ENCODE assay signal across 8 cellular contexts in the genomic region with DNA sequence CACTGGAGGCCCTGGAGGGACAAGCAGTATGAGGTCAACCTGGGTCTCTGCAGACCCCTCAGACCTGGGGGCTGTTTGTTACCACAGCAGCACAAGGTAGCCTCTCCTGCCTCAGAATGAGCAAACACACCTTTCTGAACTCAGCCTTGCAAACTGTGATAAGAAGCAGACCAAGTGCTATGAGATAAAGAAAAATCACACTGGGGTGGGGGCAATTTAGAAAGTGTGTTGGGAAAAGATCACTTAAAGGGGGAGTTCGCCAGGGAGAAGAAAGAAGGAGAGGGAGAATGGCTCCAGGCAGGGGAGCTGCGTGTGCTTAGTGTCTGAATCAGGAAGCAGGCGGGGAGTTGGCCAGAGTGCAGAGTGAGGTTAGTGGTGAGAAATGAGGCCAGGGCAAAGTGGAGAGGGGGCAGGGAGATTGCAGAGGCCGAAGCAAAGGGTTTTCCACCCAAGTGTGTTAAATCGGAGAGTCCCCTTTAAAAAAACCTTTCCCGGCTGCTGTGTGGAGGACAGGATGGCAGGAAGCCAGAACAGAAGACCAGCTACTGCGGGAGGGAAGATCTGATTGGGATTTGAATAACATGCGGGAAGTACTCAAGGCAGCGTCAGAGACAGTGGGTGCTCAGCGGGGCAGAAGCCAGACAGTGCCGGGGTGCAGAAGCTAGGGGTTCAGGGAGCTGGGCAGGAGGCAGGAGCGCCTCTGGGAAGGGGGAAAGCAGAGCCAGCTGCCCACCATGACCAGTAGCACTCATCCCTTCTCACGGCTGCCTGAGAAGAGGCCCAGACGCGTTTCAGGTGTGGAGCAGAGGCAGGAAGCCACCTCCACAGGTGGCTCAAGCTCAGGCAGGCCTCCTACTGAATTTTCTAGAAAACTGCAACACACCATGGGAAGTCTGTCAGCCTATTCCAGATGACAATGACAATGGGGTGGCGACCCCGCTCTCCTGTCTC. TPM values are rescaled to one million over a fixed set of nuclear protein-coding genes. Genes with fewer than 3 reads are reported as not detected.
DNase-seq lines count a peak whose midpoint lies in the region; ATAC-seq and TF ChIP-seq lines count a peak whose summit lies in the region.

No MANE protein-coding gene starts in this region.

- CTCF ChIA-PET in activated CD4-positive, alpha-beta memory T cell treated with anti-CD3 and anti-CD28 coated beads, Interleukin-2, amount 10 ng/mL, durations not matched to agents 7 days and 5 days (lab: Charles Lee), result interaction anchor here (0.8 to 5.7 kb wide), 3 partner anchors 8 to 41 kb away, joined by 4 to 26 read pairs (median 6); no protein-coding TSS in a partner anchor

- POLR2A ChIA-PET in activated CD4-positive, alpha-beta memory T cell treated with anti-CD3 and anti-CD28 coated beads, Interleukin-2, amount 10 ng/mL, durations not matched to agents 7 days and 5 days (lab: Charles Lee), result interaction anchor here (0.8 to 2.4 kb wide), 11 partner anchors 8 to 332 kb away, joined by 3 to 15 read pairs (median 4); partner anchors contain the start of genes ADA, FITM2 and SERINC3

- no peak for TF ChIP-seq POLR2A in esophagus squamous epithelium (IDR thresholded peaks at IDR 0.05)

- peak overlapping the region; percentile 75 to 89 for H3K4me3 Mint-ChIP-seq in CD14-positive monocyte
- H3K4me3 Mint-ChIP-seq in activated CD4-positive, alpha-beta memory T cell treated with anti-CD3 and anti-CD28 coated beads, Interleukin-2, amount 10 ng/mL, durations not matched to agents 7 days and 5 days, result peak overlapping the region; percentile 37

- H3K4me1 ChIP-seq in esophagus squamous epithelium (peaks cover 30 to 65% (median 64%) of the 10 kb centered on the region in 3 donors), urinary bladder (ENCODE audit: insufficient read depth) (no peaks in the 10 kb centered on the region)

- H3K36me3 ChIP-seq in esophagus squamous epithelium, result no peaks in the 10 kb centered on the region
- H3K36me3 ChIP-seq in urinary bladder (ENCODE audit: insufficient read depth), result no peaks in the 10 kb centered on the region

- WGBS in esophagus squamous epithelium, 2 donors, result 13 to 15% methylated on average over 14 to 17 of the region's 17 CpGs
- 24% methylated on average over 17 of the region's 17 CpGs for WGBS in urinary bladder

- H3K9me3 ChIP-seq in esophagus squamous epithelium, result no peaks in the 10 kb centered on the region

- intact Hi-C loops in CD14-positive monocyte (cut with micrococcal nuclease), result loop anchor here in 1 of 2 donors (10.0 kb wide), 1 partner anchor 322 kb away; the partner anchor contains the start of genes STK4 and TOMM34
- intact Hi-C loops in esophagus squamous epithelium (cut with DNase I), result no loop called here

- H3K27ac ChIP-seq in esophagus squamous epithelium, result peak overlapping the region; percentile 76 to 91 (median 83)
- H3K27ac ChIP-seq in urinary bladder (ENCODE audit: low read depth), result peak overlapping the region; percentile 24

- H3K27ac Mint-ChIP-seq in CD14-positive monocyte, result peak overlapping the region; percentile 77 to 94 (median 89)
- H3K27ac Mint-ChIP-seq in activated CD4-positive, alpha-beta memory T cell treated with anti-CD3 and anti-CD28 coated beads, Interleukin-2, amount 10 ng/mL, durations not matched to agents 7 days and 5 days, result peak overlapping the region; percentile 93

- H3K9me3 Mint-ChIP-seq in CD14-positive monocyte, result peaks cover 0 to 8% (median 5%) of the 10 kb centered on the region in 7 donors
- peaks cover 5% of the 10 kb centered on the region for H3K9me3 Mint-ChIP-seq in activated CD4-positive, alpha-beta memory T cell treated with anti-CD3 and anti-CD28 coated beads, Interleukin-2, amount 10 ng/mL, durations not matched to agents 7 days and 5 days

- H3K27me3 Mint-ChIP-seq in CD14-positive monocyte (ENCODE audit: low read depth in 3 of 3), result peaks cover 1 to 5% (median 4%) of the 10 kb centered on the region in 3 donors
- H3K27me3 Mint-ChIP-seq in activated CD4-positive, alpha-beta memory T cell treated with anti-CD3 and anti-CD28 coated beads, Interleukin-2, amount 10 ng/mL, durations not matched to agents 7 days and 5 days, result no peaks in the 10 kb centered on the region

- no peaks in the 10 kb centered on the region for H3K27me3 ChIP-seq in esophagus squamous epithelium

- DNase-seq in CD14-positive monocyte (ENCODE audit: low spot score) (peak; percentile 67), GM20000 (ENCODE audit: low spot score) (peak; percentile 73), NCI-H2171 treated with DMSO at 0.1 percent for 48 hours (lab: John Stamatoyannopoulos, UW) (peak; percentile 68), esophagus squamous epithelium (lab: John Stamatoyannopoulos, UW) (no peak), myocyte (ENCODE audit: low read depth) (peak; percentile 77)
- DNase-seq in activated CD4-positive, alpha-beta memory T cell treated with anti-CD3 and anti-CD28 coated beads, Interleukin-2, amount 10 ng/mL, durations not matched to agents 7 days and 5 days, result peak; percentile 45

- H3K36me3 Mint-ChIP-seq in CD14-positive monocyte, result peaks cover 0 to 2% of the 10 kb centered on the region in 2 donors
- H3K36me3 Mint-ChIP-seq in activated CD4-positive, alpha-beta memory T cell treated with anti-CD3 and anti-CD28 coated beads, Interleukin-2, amount 10 ng/mL, durations not matched to agents 7 days and 5 days (ENCODE audit: low read depth), result peaks cover 43% of the 10 kb centered on the region

- peaks cover 62% of the 10 kb centered on the region for H3K4me1 Mint-ChIP-seq in CD14-positive monocyte
- H3K4me1 Mint-ChIP-seq in activated CD4-positive, alpha-beta memory T cell treated with anti-CD3 and anti-CD28 coated beads, Interleukin-2, amount 10 ng/mL, durations not matched to agents 7 days and 5 days, result peaks cover 76% of the 10 kb centered on the region

- no peak for ATAC-seq in GM21367 (IDR thresholded peaks at IDR 0.05; ENCODE audit: unreplicated experiment)

- TF ChIP-seq CTCF in CD14-positive monocyte (IDR thresholded peaks at IDR 0.05) (no peak), GM20000 (IDR thresholded peaks at IDR 0.05; ENCODE audit: extremely low read depth, missing control alignments) (peak; percentile 7), esophagus squamous epithelium (IDR thresholded peaks at IDR 0.05) (peak in 3 of 6 experiments; percentile 3 to 23 (median 6))

- H3K4me3 ChIP-seq in esophagus squamous epithelium (peak overlapping the region in 3 of 4 donors; percentile 1 to 50 (median 11)), urinary bladder (ENCODE audit: low read depth, low read length) (no peak overlapping the region)

RNA-seq across cellular contexts. Expression of gene ADA, which starts 9.0 kb away (rescaled TPM):
- polyA plus RNA-seq in CD14-positive monocyte (10 to 100 TPM; 11.1 to 15.6 TPM), urinary bladder (6.5 TPM)
- total RNA-seq in activated CD4-positive, alpha-beta memory T cell treated with anti-CD3 and anti-CD28 coated beads, Interleukin-2, amount 10 ng/mL, durations not matched to agents 7 days and 5 days, result 10 to 100 TPM; 79.0 to 79.7 TPM
- total RNA-seq in esophagus squamous epithelium (10 to 100 TPM in 2 of 4 donors, 1 to 10 TPM in 2; 3.8 to 31.7 (median 15.7) TPM), myocyte (1.4 and 3.8 TPM in 2 replicates), urinary bladder (2.2 TPM)
- 3.5 TPM for polyA plus RNA-seq in myocyte (2012)
